19 cellular contexts compared by ENCODE assay signal in genomic region chr6:37628611-37629320, GRCh38.
DNase-seq lines count a peak whose midpoint lies in the region; ATAC-seq and TF ChIP-seq lines count a peak whose summit lies in the region.
"Had no signal": no experiment of that assay in that cellular context is flagged by ENCODE, and none has a peak within 500 bp of the region (broad histone marks: within the 10 kb centered on the region; RNA-seq: fewer than 3 reads in every experiment).

No MANE protein-coding gene starts in this region.

- H3K9me3 ChIP-seq in RWPE2 (ENCODE audit: severe bottlenecking) (no peaks in the 10 kb centered on the region), skeletal muscle satellite cell (replicated peaks; ENCODE audit: low read length) (no peaks in the 10 kb centered on the region)
- H3K9me3 ChIP-seq: gastrocnemius medialis had no signal

- TF ChIP-seq CTCF in RWPE2 (IDR thresholded peaks at IDR 0.05; ENCODE audit: poor library complexity, severe bottlenecking), result no peak

- peak overlapping the region; percentile 69 for H3K27ac ChIP-seq in RWPE2 (ENCODE audit: poor library complexity, severe bottlenecking)
- H3K27ac ChIP-seq: gastrocnemius medialis, WERI-Rb-1 had no signal

- H3K36me3 ChIP-seq in RWPE2 (ENCODE audit: low read depth), result no peaks in the 10 kb centered on the region
- H3K36me3 ChIP-seq in skeletal muscle satellite cell (ENCODE audit: insufficient read depth, low read length), result no peaks in the 10 kb centered on the region
- H3K36me3 ChIP-seq: gastrocnemius medialis, WERI-Rb-1 had no signal

- no peak overlapping the region for H3K9ac ChIP-seq in skeletal muscle satellite cell (ENCODE audit: low read depth, low read length)

- H3K27me3 ChIP-seq in RWPE2 (ENCODE audit: insufficient read depth, poor library complexity, severe bottlenecking), result no peaks in the 10 kb centered on the region
- peaks cover 39% of the 10 kb centered on the region for H3K27me3 ChIP-seq in skeletal muscle satellite cell (ENCODE audit: control insufficient read depth, insufficient read depth, low read length)

- peak overlapping the region; percentile 61 for H3K4me2 ChIP-seq in skeletal muscle satellite cell (ENCODE audit: low read length)

- DNase-seq in GM03348 (ENCODE audit: low spot score) (peak; percentile 61), RWPE2 (ENCODE audit: low spot score) (no peak), fibroblast of peridontal ligament (ENCODE audit: extremely low read depth) (peak; percentile 35), SW480 (ENCODE audit: low spot score) (no peak)
- DNase-seq in activated CD4-positive, alpha-beta T cell treated with anti-CD3 and anti-CD28 coated beads, Interleukin-2, amount 50 U/mL, for 48 hours, result no peak
- DNase-seq: activated CD8-positive, alpha-beta memory T cell treated with anti-CD3 and anti-CD28 coated beads, Interleukin-2, amount 50 U/mL, for 4 hours; activated naive CD8-positive, alpha-beta T cell treated with anti-CD3 and anti-CD28 coated beads, Interleukin-2, amount 10 ng/mL, durations not matched to agents 7 days and 5 days; gastrocnemius medialis; GDM1; kidney; NCI-H1436; NCI-H524; right cardiac atrium; SIG-M5; stimulated activated naive CD8-positive, alpha-beta T cell treated with anti-CD3 and anti-CD28 coated beads, Interleukin-15, amount 100 ng/mL, for 72 hours; WERI-Rb-1 had no signal

- H3K4me1 ChIP-seq in RWPE2 (ENCODE audit: insufficient read depth, poor library complexity, severe bottlenecking) (peaks cover 44% of the 10 kb centered on the region), skeletal muscle satellite cell (ENCODE audit: control insufficient read depth, insufficient read depth, low read length) (peaks cover 41% of the 10 kb centered on the region)
- H3K4me1 ChIP-seq: gastrocnemius medialis had no signal

- H3K4me3 ChIP-seq in RWPE2 (ENCODE audit: severe bottlenecking), result no peak overlapping the region
- no peak overlapping the region for H3K4me3 ChIP-seq in skeletal muscle satellite cell (ENCODE audit: low read length)
- H3K4me3 ChIP-seq: gastrocnemius medialis had no signal

- ATAC-seq in RWPE2 (ENCODE audit: low read depth), result peak; percentile 13; the same call in 1 of the 3 replicates
- ATAC-seq in GM21723 (IDR thresholded peaks at IDR 0.05; ENCODE audit: unreplicated experiment), result no peak
- no peak for ATAC-seq in GM19455 (IDR thresholded peaks at IDR 0.05; ENCODE audit: unreplicated experiment)
- ATAC-seq: gastrocnemius medialis; right cardiac atrium; stimulated activated naive CD8-positive, alpha-beta T cell treated with anti-CD3 and anti-CD28 coated beads, Interleukin-15, amount 100 ng/mL, for 72 hours had no signal

Comparison
In these comparisons a context has a peak if more than half of its experiments do, and no peak if none do; other contexts are left out.
1. DNase-seq: peak in GM03348 (single experiment) and fibroblast of peridontal ligament (single experiment); none in RWPE2 (single experiment), SW480 (single experiment) and activated CD4-positive, alpha-beta T cell treated with anti-CD3 and anti-CD28 coated beads, Interleukin-2, amount 50 U/mL, for 48 hours (0 of 2).